ENCODE assay signal across 8 cellular contexts in genomic region chr19:49614096-49614857, GRCh38. TPM values are rescaled to one million over a fixed set of nuclear protein-coding genes. Genes with fewer than 3 reads are reported as not detected.
A peak's percentile ranks its signal among the peaks of the same experiment; 100 is the strongest.
DNase-seq lines count a peak whose midpoint lies in the region; ATAC-seq, FAIRE-seq and TF ChIP-seq lines count a peak whose summit lies in the region.

No MANE protein-coding gene starts in this region.

- peaks cover 69 to 99% (median 92%) of the 10 kb centered on the region in 11 experiments for H3K36me3 ChIP-seq in BLaER1 treated with 17β-estradiol and CSF1 and Interleukin-3, amounts not matched to agents 10 nM and 100 nM
- H3K36me3 ChIP-seq in adrenal gland (replicated peaks in 1 of 2) (peaks cover 0 to 49% of the 10 kb centered on the region in 2 donors), mesodermal cell (ENCODE audit: control insufficient read depth, insufficient read depth, low read length) (peaks cover 88% of the 10 kb centered on the region)

- FAIRE-seq in urothelium cell line (lab: Jason Lieb, UNC) = no peak

- H3K27me3 ChIP-seq in BLaER1 treated with 17β-estradiol and CSF1 and Interleukin-3, amounts not matched to agents 10 nM and 100 nM = no peaks in the 10 kb centered on the region
- no peaks in the 10 kb centered on the region for H3K27me3 ChIP-seq in adrenal gland

- no peak overlapping the region for H3K4me3 ChIP-seq in BLaER1 treated with 17β-estradiol and CSF1 and Interleukin-3, amounts not matched to agents 10 nM and 100 nM
- no peak overlapping the region for H3K4me3 ChIP-seq in adrenal gland
- H3K4me3 ChIP-seq in mesodermal cell (ENCODE audit: extremely low read depth, insufficient read depth, low read length, poor library complexity, severe bottlenecking) = no peak overlapping the region

- H3K9me3 ChIP-seq in BLaER1 treated with 17β-estradiol and CSF1 and Interleukin-3, amounts not matched to agents 10 nM and 100 nM (replicated peaks in 1 of 11) = peaks cover 0 to 14% (median 8%) of the 10 kb centered on the region in 11 experiments; a peak in 11 of 22 replicates
- no peaks in the 10 kb centered on the region for H3K9me3 ChIP-seq in adrenal gland (replicated peaks in 1 of 3)
- no peaks in the 10 kb centered on the region for H3K9me3 ChIP-seq in mesodermal cell (ENCODE audit: control insufficient read depth, low read length)

- peak overlapping the region in 7 of 11 experiments; percentile 13 to 80 (median 52); a peak in 10 of 22 replicates for H3K27ac ChIP-seq in BLaER1 treated with 17β-estradiol and CSF1 and Interleukin-3, amounts not matched to agents 10 nM and 100 nM
- H3K27ac ChIP-seq in adrenal gland = peak overlapping the region in 3 of 5 donors; percentile 49 to 71 (median 69)
- peak overlapping the region; percentile 51 for H3K27ac ChIP-seq in mesodermal cell (ENCODE audit: low read depth, low read length, severe bottlenecking)

- ATAC-seq in HG03159 (IDR thresholded peaks at IDR 0.05; ENCODE audit: unreplicated experiment) = no peak

- peak overlapping the region in 5 of 11 experiments; percentile 45 to 82 (median 62); a peak in 11 of 22 replicates for H3K4me2 ChIP-seq in BLaER1 treated with 17β-estradiol and CSF1 and Interleukin-3, amounts not matched to agents 10 nM and 100 nM

- intact Hi-C loops in adrenal gland (cut with DNase I) = no loop called here

- DNase-seq in HPDE6-E6E7 (ENCODE audit: extremely low spot score) (peak; percentile 38), adrenal gland (peak in 4 of 7 donors; percentile 46 to 62 (median 54)), urothelium cell line (ENCODE audit: low spot score) (no peak), GM19240 (ENCODE audit: insufficient read length, low spot score) (no peak), mesenteric fat pad (ENCODE audit: low spot score) (no peak)

- TF ChIP-seq POLR2A in adrenal gland (IDR thresholded peaks at IDR 0.05) = no peak

- no peak for TF ChIP-seq CTCF in adrenal gland (IDR thresholded peaks at IDR 0.05)

- H4K20me1 ChIP-seq in BLaER1 treated with 17β-estradiol and CSF1 and Interleukin-3, amounts not matched to agents 10 nM and 100 nM = peaks cover 36 to 79% (median 51%) of the 10 kb centered on the region in 11 experiments

- H3K9ac ChIP-seq in BLaER1 treated with 17β-estradiol and CSF1 and Interleukin-3, amounts not matched to agents 10 nM and 100 nM = peak overlapping the region in 5 of 11 experiments; percentile 26 to 62 (median 60); a peak in 8 of 22 replicates

- 56 to 60% (median 58%) methylated on average over 19 of the region's 19 CpGs for WGBS in adrenal gland, 4 donors
- WGBS in mesodermal cell (ENCODE audit: insufficient coverage in 2 of 2), 2 experiments = 91 to 95% methylated on average over 15 to 16 of the region's 19 CpGs

- H3K4me1 ChIP-seq in BLaER1 treated with 17β-estradiol and CSF1 and Interleukin-3, amounts not matched to agents 10 nM and 100 nM = peaks cover 0 to 47% (median 22%) of the 10 kb centered on the region in 10 experiments; a peak in 12 of 20 replicates
- peaks cover 14 to 19% of the 10 kb centered on the region in 2 donors for H3K4me1 ChIP-seq in adrenal gland (replicated peaks in 1 of 2)
- H3K4me1 ChIP-seq in mesodermal cell (ENCODE audit: control insufficient read depth, insufficient read depth, low read length, poor library complexity, severe bottlenecking) = peaks cover 13% of the 10 kb centered on the region

RNA-seq across cellular contexts. Expression of gene PRR12, which starts 23.3 kb away (rescaled TPM):
- total RNA-seq in adrenal gland = 10 to 100 TPM; 14.3 to 39.3 (median 18.4) TPM
- polyA plus RNA-seq in adrenal gland = 10 to 100 TPM in 1 of 3 donors, 1 to 10 TPM in 2; 4.2 to 49.8 (median 9.5) TPM
- 23.4 TPM for polyA plus RNA-seq in mesodermal cell (2013, experiment 1 of 2)
- 18.2 TPM for polyA plus RNA-seq in mesodermal cell (2013, experiment 2 of 2)
- total RNA-seq in mesenteric fat pad = 22.3 TPM

RNA-seq across cellular contexts. Expression of gene RRAS, which starts 25.7 kb away (rescaled TPM):
- total RNA-seq in adrenal gland = 10 to 100 TPM; 20.4 to 77.9 (median 42.3) TPM
- polyA plus RNA-seq in adrenal gland = 100 to 1,000 TPM in 2 of 3 donors, 10 to 100 TPM in 1; 21.9 to 180 (median 167) TPM
- 103 TPM for polyA plus RNA-seq in mesodermal cell (2013, experiment 1 of 2)
- polyA plus RNA-seq in mesodermal cell (2013, experiment 2 of 2) = 83.2 TPM
- 107 TPM for total RNA-seq in mesenteric fat pad

RNA-seq across cellular contexts. Expression of gene SCAF1, which starts 27.7 kb away (rescaled TPM):
- total RNA-seq in adrenal gland (10 to 100 TPM; 22.7 to 81.3 (median 50.6) TPM), mesenteric fat pad (64.3 TPM)
- 10 to 100 TPM in 2 of 3 donors, 1 to 10 TPM in 1; 7.9 to 67.7 (median 27.1) TPM for polyA plus RNA-seq in adrenal gland
- polyA plus RNA-seq in mesodermal cell (2013, experiment 1 of 2) = 49.0 TPM
- polyA plus RNA-seq in mesodermal cell (2013, experiment 2 of 2) = 40.9 TPM

RNA-seq across cellular contexts. Expression of gene PRRG2, which starts 33.2 kb away (rescaled TPM):
- 1 to 10 TPM in 2 of 8 donors, under 1 TPM in 4, not detected in 2; 0.75 to 1.2 (median 0.89) TPM for total RNA-seq in adrenal gland
- 1 to 10 TPM in 1 of 3 donors, under 1 TPM in 2; 0.33 to 1.2 (median 0.71) TPM for polyA plus RNA-seq in adrenal gland
- polyA plus RNA-seq in mesodermal cell (2013, experiment 1 of 2) = 0.88 TPM
- polyA plus RNA-seq in mesodermal cell (2013, experiment 2 of 2) = 0.30 TPM
- 1.1 TPM for total RNA-seq in mesenteric fat pad

RNA-seq across cellular contexts. Expression of gene NOSIP, which starts 33.9 kb away (rescaled TPM):
- total RNA-seq in adrenal gland = 10 to 100 TPM; 53.3 to 94.4 (median 60.7) TPM
- 100 to 1,000 TPM in 2 of 3 donors, 10 to 100 TPM in 1; 35.0 to 159 (median 145) TPM for polyA plus RNA-seq in adrenal gland
- polyA plus RNA-seq in mesodermal cell (2013, experiment 1 of 2) = 65.4 TPM
- 56.2 TPM for polyA plus RNA-seq in mesodermal cell (2013, experiment 2 of 2)
- 46.0 TPM for total RNA-seq in mesenteric fat pad

Comparison
In these comparisons a context has a peak if more than half of its experiments do, and no peak if none do; other contexts are left out.
1. DNase-seq: peak in HPDE6-E6E7 (single experiment) and adrenal gland (4 of 7); none in urothelium cell line (single experiment), GM19240 (single experiment) and mesenteric fat pad (single experiment).
2. Peak in every context shown above with its lines, with median percentiles within 50 percentile points of each other: H3K27ac ChIP-seq.